In the genomic region with DNA sequence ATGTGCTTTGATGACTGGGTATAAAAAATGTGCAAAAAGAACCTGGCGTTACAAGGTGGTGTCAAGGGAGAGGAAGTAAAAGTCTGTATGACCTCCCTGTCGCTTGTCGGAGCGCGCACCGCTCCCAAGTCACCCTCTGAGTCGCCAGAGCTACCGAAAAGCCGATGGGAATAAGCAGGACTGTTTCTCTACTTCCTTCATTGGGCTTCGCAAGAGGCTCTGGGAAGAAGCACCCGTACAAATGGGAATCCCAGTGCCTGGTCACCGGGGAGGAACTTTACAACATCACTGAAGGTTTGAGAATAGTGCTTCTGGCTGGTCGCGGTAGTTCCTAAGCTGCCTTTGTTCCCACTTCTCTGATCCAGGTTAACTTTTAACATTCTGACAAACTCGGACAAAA, we compare ENCODE assay signal across 16 cellular contexts. TPM values are rescaled to one million over a fixed set of nuclear protein-coding genes. Genes with fewer than 3 reads are reported as not detected.
DNase-seq lines count a peak whose midpoint lies in the region; ATAC-seq and TF ChIP-seq lines count a peak whose summit lies in the region.
"Had no signal": no experiment of that assay in that cellular context is flagged by ENCODE, and none has a peak within 500 bp of the region (broad histone marks: within the 10 kb centered on the region; RNA-seq: fewer than 3 reads in every experiment).

No MANE protein-coding gene starts in this region.

- H3K4ac ChIP-seq in neuronal stem cell (ENCODE audit: low read length) = no peak overlapping the region

- H3K36me3 Mint-ChIP-seq in activated naive CD4-positive, alpha-beta T cell treated with anti-CD3 and anti-CD28 coated beads, Interleukin-2, amount 10 ng/mL, durations not matched to agents 7 days and 5 days = peaks cover 27% of the 10 kb centered on the region
- H3K36me3 Mint-ChIP-seq in activated naive CD8-positive, alpha-beta T cell treated with anti-CD3 and anti-CD28 coated beads for 36 hours = peaks cover 8% of the 10 kb centered on the region
- peaks cover 0 to 19% (median 14%) of the 10 kb centered on the region in 3 donors for H3K36me3 Mint-ChIP-seq in naive thymus-derived CD8-positive, alpha-beta T cell
- H3K36me3 Mint-ChIP-seq in type B pancreatic cell = peaks cover 6% of the 10 kb centered on the region

- no peak for ATAC-seq in naive thymus-derived CD8-positive, alpha-beta T cell
- ATAC-seq: left ventricle myocardium superior, right lobe of liver had no signal

- H3K9ac ChIP-seq in neuronal stem cell (ENCODE audit: low read depth, low read length, poor library complexity) = no peak overlapping the region

- H3K36me3 ChIP-seq in neuronal stem cell (replicated peaks in 1 of 2; ENCODE audit: control insufficient read depth in 2 of 2, insufficient read depth in 2 of 2, low read length in 2 of 2) = no peaks in the 10 kb centered on the region
- H3K36me3 ChIP-seq: BE2C, right lobe of liver had no signal

- no peak overlapping the region for H3K14ac ChIP-seq in neuronal stem cell (ENCODE audit: low read length)

- no peak overlapping the region for H2AK5ac ChIP-seq in neuronal stem cell (ENCODE audit: low read depth, low read length)

- CTCF ChIA-PET in activated naive CD4-positive, alpha-beta T cell treated with anti-CD3 and anti-CD28 coated beads, Interleukin-2, amount 10 ng/mL, durations not matched to agents 7 days and 5 days (lab: Charles Lee) = no interaction called here

- no peak overlapping the region for H3K18ac ChIP-seq in neuronal stem cell (ENCODE audit: low read length)

- no peak overlapping the region for H2BK15ac ChIP-seq in neuronal stem cell (ENCODE audit: low read length)

- peaks cover 0 to 10% of the 10 kb centered on the region in 2 donors for H3K4me1 ChIP-seq in neuronal stem cell (ENCODE audit: control insufficient read depth in 2 of 2, insufficient read depth in 1 of 2, low read depth in 1 of 2, low read length in 2 of 2)
- H3K4me1 ChIP-seq: BE2C had no signal

- no peak overlapping the region for H4K91ac ChIP-seq in neuronal stem cell (ENCODE audit: low read depth, low read length, poor library complexity)

- H3K4me2 ChIP-seq in neuronal stem cell (ENCODE audit: insufficient read depth, low read length, poor library complexity, severe bottlenecking) = no peak overlapping the region

- H3K27ac Mint-ChIP-seq in activated naive CD4-positive, alpha-beta T cell treated with anti-CD3 and anti-CD28 coated beads, Interleukin-2, amount 10 ng/mL, durations not matched to agents 7 days and 5 days = peak overlapping the region; percentile 80
- H3K27ac Mint-ChIP-seq in activated naive CD8-positive, alpha-beta T cell treated with anti-CD3 and anti-CD28 coated beads for 36 hours = no peak overlapping the region
- H3K27ac Mint-ChIP-seq in naive thymus-derived CD8-positive, alpha-beta T cell = no peak overlapping the region
- no peak overlapping the region for H3K27ac Mint-ChIP-seq in type B pancreatic cell

- H2BK120ac ChIP-seq in neuronal stem cell (ENCODE audit: low read depth, low read length) = no peak overlapping the region

- WGBS in neuronal stem cell (ENCODE audit: extremely low coverage in 2 of 2, insufficient read length in 2 of 2, insufficient replicate concordance in 1 of 2), 2 donors = no CpG with 5 or more reads among the region's 15 CpGs

- no peak overlapping the region for H3K27ac ChIP-seq in neuronal stem cell (replicated peaks; ENCODE audit: low read length)
- H3K27ac ChIP-seq: right lobe of liver had no signal

- POLR2A ChIA-PET in naive thymus-derived CD8-positive, alpha-beta T cell (lab: Charles Lee) = no interaction called here

- no peak overlapping the region for H3K4me3 ChIP-seq in neuronal stem cell (ENCODE audit: low read length in 2 of 2)

- peaks cover 2% of the 10 kb centered on the region for H3K9me3 Mint-ChIP-seq in activated naive CD4-positive, alpha-beta T cell treated with anti-CD3 and anti-CD28 coated beads, Interleukin-2, amount 10 ng/mL, durations not matched to agents 7 days and 5 days
- peaks cover 9% of the 10 kb centered on the region for H3K9me3 Mint-ChIP-seq in activated naive CD8-positive, alpha-beta T cell treated with anti-CD3 and anti-CD28 coated beads for 36 hours
- peaks cover 1 to 53% (median 15%) of the 10 kb centered on the region in 9 donors for H3K9me3 Mint-ChIP-seq in naive thymus-derived CD8-positive, alpha-beta T cell
- H3K9me3 Mint-ChIP-seq in type B pancreatic cell = peaks cover 3% of the 10 kb centered on the region
- H3K9me3 Mint-ChIP-seq: neural crest cell had no signal

- peaks cover 100% of the 10 kb centered on the region for H3K27me3 Mint-ChIP-seq in activated naive CD4-positive, alpha-beta T cell treated with anti-CD3 and anti-CD28 coated beads, Interleukin-2, amount 10 ng/mL, durations not matched to agents 7 days and 5 days
- H3K27me3 Mint-ChIP-seq in activated naive CD8-positive, alpha-beta T cell treated with anti-CD3 and anti-CD28 coated beads for 36 hours = peaks cover 97% of the 10 kb centered on the region
- peaks cover 64 to 93% (median 71%) of the 10 kb centered on the region in 5 donors for H3K27me3 Mint-ChIP-seq in naive thymus-derived CD8-positive, alpha-beta T cell
- H3K27me3 Mint-ChIP-seq in type B pancreatic cell = peaks cover 93% of the 10 kb centered on the region

- H3K79me1 ChIP-seq in neuronal stem cell (ENCODE audit: low read depth, low read length) = no peaks in the 10 kb centered on the region

- no peak overlapping the region for H4K8ac ChIP-seq in neuronal stem cell (ENCODE audit: low read depth, low read length)

- no peak overlapping the region for H2AFZ ChIP-seq in neuronal stem cell (ENCODE audit: low read length)

- DNase-seq in activated naive CD4-positive, alpha-beta T cell treated with anti-CD3 and anti-CD28 coated beads, Interleukin-2, amount 10 ng/mL, durations not matched to agents 7 days and 5 days = no peak
- no peak for DNase-seq in activated naive CD4-positive, alpha-beta T cell (lab: John Stamatoyannopoulos, UW)
- no peak for DNase-seq in activated naive CD8-positive, alpha-beta T cell treated with anti-CD3 and anti-CD28 coated beads for 36 hours
- DNase-seq in naive thymus-derived CD8-positive, alpha-beta T cell = no peak
- DNase-seq in type B pancreatic cell (ENCODE audit: extremely low spot score, unreplicated experiment) (no peak), HPDE6-E6E7 (ENCODE audit: extremely low spot score) (no peak), neuronal stem cell (ENCODE audit: low spot score) (no peak), OCI-M1 (lab: John Stamatoyannopoulos, UW) (no peak)
- DNase-seq: BE2C, foreskin fibroblast, H7, left ventricle myocardium superior, MV-4-11, NCI-H2107, right lobe of liver had no signal

- no peak overlapping the region for H2BK5ac ChIP-seq in neuronal stem cell (ENCODE audit: low read length)

- H3K27me3 ChIP-seq in neuronal stem cell (ENCODE audit: control insufficient read depth in 3 of 3, insufficient read depth in 3 of 3, low read depth in 1 of 3, low read length in 3 of 3) = peaks cover 55 to 99% (median 93%) of the 10 kb centered on the region in 3 experiments

- no peak for TF ChIP-seq CTCF in type B pancreatic cell (conservative IDR thresholded peaks at IDR 0.05)

- no peak overlapping the region for H2BK12ac ChIP-seq in neuronal stem cell (ENCODE audit: low read length)

- H3K4me3 Mint-ChIP-seq in activated naive CD4-positive, alpha-beta T cell treated with anti-CD3 and anti-CD28 coated beads, Interleukin-2, amount 10 ng/mL, durations not matched to agents 7 days and 5 days = peak overlapping the region; percentile 75
- peak overlapping the region; percentile 75 for H3K4me3 Mint-ChIP-seq in activated naive CD8-positive, alpha-beta T cell treated with anti-CD3 and anti-CD28 coated beads for 36 hours
- peak overlapping the region; percentile 76 to 91 (median 88) for H3K4me3 Mint-ChIP-seq in naive thymus-derived CD8-positive, alpha-beta T cell
- H3K4me3 Mint-ChIP-seq in type B pancreatic cell = peak overlapping the region; percentile 48

- H3K9me3 ChIP-seq in neuronal stem cell (replicated peaks in 1 of 2; ENCODE audit: control insufficient read depth in 2 of 2, insufficient read depth in 1 of 2, low read depth in 1 of 2, low read length in 2 of 2) = peaks cover 4 to 27% of the 10 kb centered on the region in 2 donors
- H3K9me3 ChIP-seq: BE2C, right lobe of liver had no signal

- peaks cover 59% of the 10 kb centered on the region for H3K4me1 Mint-ChIP-seq in activated naive CD4-positive, alpha-beta T cell treated with anti-CD3 and anti-CD28 coated beads, Interleukin-2, amount 10 ng/mL, durations not matched to agents 7 days and 5 days
- H3K4me1 Mint-ChIP-seq in activated naive CD8-positive, alpha-beta T cell treated with anti-CD3 and anti-CD28 coated beads for 36 hours = peaks cover 52% of the 10 kb centered on the region
- peaks cover 25 to 64% (median 61%) of the 10 kb centered on the region in 4 donors for H3K4me1 Mint-ChIP-seq in naive thymus-derived CD8-positive, alpha-beta T cell
- H3K4me1 Mint-ChIP-seq in type B pancreatic cell (ENCODE audit: unreplicated experiment) = peaks cover 38% of the 10 kb centered on the region

- H3K23ac ChIP-seq in neuronal stem cell (ENCODE audit: low read depth, low read length, poor library complexity) = no peak overlapping the region

RNA-seq across cellular contexts. Expression of a gene that starts 1.3 kb away (rescaled TPM):
- total RNA-seq in activated naive CD8-positive, alpha-beta T cell treated with anti-CD3 and anti-CD28 coated beads for 36 hours = not detected
- total RNA-seq in naive thymus-derived CD8-positive, alpha-beta T cell = not detected
- not detected for polyA plus RNA-seq in naive thymus-derived CD8-positive, alpha-beta T cell
- 11.4 and 18.8 TPM in 2 replicates for total RNA-seq in type B pancreatic cell (ENCODE audit: low replicate concordance)
- polyA plus RNA-seq in neuronal stem cell (2013, experiment 1 of 2) = 0.36 TPM
- polyA plus RNA-seq in neuronal stem cell (2013, experiment 2 of 2) = 0.53 TPM
- total RNA-seq: H7 had no signal

Comparison
In these comparisons a context has a peak if more than half of its experiments do, and no peak if none do; other contexts are left out.
1. RNA of a gene that starts 1.3 kb away (total RNA-seq): 11.4 to 18.8 TPM in type B pancreatic cell; not detected in activated naive CD8-positive, alpha-beta T cell treated with anti-CD3 and anti-CD28 coated beads for 36 hours and not detected in naive thymus-derived CD8-positive, alpha-beta T cell; every median in the first group is over 10 times any median in the second.
2. Peak in every context shown above with its lines, with median percentiles within 50 percentile points of each other: H3K4me3 Mint-ChIP-seq.